ENCODE assay signal across 27 cellular contexts in the genomic region with DNA sequence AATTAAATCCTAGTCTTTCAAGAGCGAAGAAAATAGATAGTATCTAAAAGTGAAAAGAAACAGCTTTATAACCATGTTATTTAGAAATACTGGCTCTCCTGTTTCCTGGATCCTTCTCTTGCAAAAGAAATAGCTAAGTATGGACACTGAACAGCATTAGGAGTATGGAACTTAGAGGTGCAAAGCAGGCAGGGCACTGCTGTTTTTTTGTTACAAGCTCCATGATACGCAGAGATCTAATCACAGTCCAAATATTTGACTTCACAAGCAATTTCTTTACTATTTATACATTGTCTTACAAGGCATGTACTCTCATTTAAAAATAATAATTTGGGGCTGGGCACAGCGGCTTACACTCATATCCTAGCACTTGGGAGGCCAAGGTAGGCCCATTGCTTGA. TPM values are rescaled to one million over a fixed set of nuclear protein-coding genes. Genes with fewer than 3 reads are reported as not detected.
A peak's percentile ranks its signal among the peaks of the same experiment; 100 is the strongest.
DNase-seq lines count a peak whose midpoint lies in the region; ATAC-seq and TF ChIP-seq lines count a peak whose summit lies in the region.
"Had no signal": no experiment of that assay in that cellular context is flagged by ENCODE, and none has a peak within 500 bp of the region (broad histone marks: within the 10 kb centered on the region; RNA-seq: fewer than 3 reads in every experiment).

No MANE protein-coding gene starts in this region.

- ATAC-seq in activated naive CD4-positive, alpha-beta T cell treated with anti-CD3 and anti-CD28 coated beads, Interleukin-2, amount 50 U/mL, for 72 hours, result no peak
- ATAC-seq in stimulated activated effector memory CD8-positive, alpha-beta T cell treated with anti-CD3 and anti-CD28 coated beads, Interleukin-12 subunit alpha, Interleukin-12 subunit beta, amount 100 ng/mL, for 72 hours, result no peak
- ATAC-seq in upper lobe of right lung, result no peak
- ATAC-seq: right cardiac atrium had no signal

- peak overlapping the region; percentile 80 for H3K27ac Mint-ChIP-seq in activated naive CD4-positive, alpha-beta T cell treated with anti-CD3 and anti-CD28 coated beads for 36 hours
- peak overlapping the region in 1 of 2 donors; percentile 77 for H3K27ac Mint-ChIP-seq in activated naive CD4-positive, alpha-beta T cell treated with anti-CD3 and anti-CD28 coated beads, Interleukin-2, amount 50 U/mL, for 72 hours
- peak overlapping the region; percentile 46 for H3K27ac Mint-ChIP-seq in activated naive CD8-positive, alpha-beta T cell treated with anti-CD3 and anti-CD28 coated beads for 36 hours
- H3K27ac Mint-ChIP-seq in stimulated activated effector memory CD8-positive, alpha-beta T cell treated with anti-CD3 and anti-CD28 coated beads, Interleukin-12 subunit alpha, Interleukin-12 subunit beta, amount 100 ng/mL, for 72 hours, result peak overlapping the region; percentile 58
- H3K27ac Mint-ChIP-seq in glutamatergic neuron (ENCODE audit: unreplicated experiment), result no peak overlapping the region
- H3K27ac Mint-ChIP-seq: nephron; stimulated activated naive B cell treated with anti-CD40 and anti-IgM and Interleukin-4, amounts not matched to agents 10 μg/mL and 1 μg/mL and 100 μg/mL, for 72 hours had no signal

- peak overlapping the region; percentile 60 for H3K4me2 ChIP-seq in Loucy (ENCODE audit: low read depth, low read length, poor library complexity, severe bottlenecking)

- peaks cover 71% of the 10 kb centered on the region for H4K20me1 ChIP-seq in Loucy (ENCODE audit: insufficient read depth, low read length, poor library complexity, severe bottlenecking)

- H3F3A ChIP-seq in Loucy (ENCODE audit: low read depth), result no peaks in the 10 kb centered on the region

- H3K9me3 ChIP-seq in Loucy (ENCODE audit: insufficient read depth, low read depth, low read length) (no peaks in the 10 kb centered on the region), upper lobe of right lung (no peaks in the 10 kb centered on the region)
- H3K9me3 ChIP-seq: breast epithelium, colonic mucosa, esophagus squamous epithelium, thoracic aorta had no signal

- no peak for DNase-seq in activated naive CD4-positive, alpha-beta T cell treated with anti-CD3 and anti-CD28 coated beads for 36 hours
- DNase-seq in activated naive CD4-positive, alpha-beta T cell treated with anti-CD3 and anti-CD28 coated beads, Interleukin-2, amount 50 U/mL, for 72 hours (ENCODE audit: low spot score in 2 of 2), result no peak
- DNase-seq in activated naive CD8-positive, alpha-beta T cell treated with anti-CD3 and anti-CD28 coated beads for 36 hours, result no peak
- no peak for DNase-seq in stimulated activated effector memory CD8-positive, alpha-beta T cell treated with anti-CD3 and anti-CD28 coated beads, Interleukin-12 subunit alpha, Interleukin-12 subunit beta, amount 100 ng/mL, for 72 hours (ENCODE audit: low spot score in 2 of 2)
- DNase-seq in upper lobe of right lung (no peak), glutamatergic neuron (no peak)
- DNase-seq in activated CD4-positive, CD25-positive, alpha-beta regulatory T cell (lab: John Stamatoyannopoulos, UW), result no peak
- DNase-seq: activated CD4-positive, alpha-beta T cell treated with anti-CD3 and anti-CD28 coated beads for 4 hours; activated CD8-positive, alpha-beta memory T cell treated with anti-CD3 and anti-CD28 coated beads, Interleukin-2, amount 50 U/mL, for 48 hours; activated gamma-delta T cell treated with Interleukin-2 at 50 U/mL for 16 hours; amniotic stem cell; Calu3; colonic mucosa; esophagus squamous epithelium; HCEC 1CT; NCI-H1105; NCI-H2081; NCI-H226; NCI-H774; right cardiac atrium; stimulated activated CD4-positive, alpha-beta T cell treated with anti-CD3 and anti-CD28 coated beads, Interleukin-4, amount 100 ng/mL, for 1 hour; stimulated activated naive B cell treated with anti-CD40 and anti-IgM and Interleukin-4, amounts not matched to agents 10 μg/mL and 1 μg/mL and 100 μg/mL, for 72 hours had no signal

- H3K4me3 Mint-ChIP-seq in activated naive CD4-positive, alpha-beta T cell treated with anti-CD3 and anti-CD28 coated beads for 36 hours, result no peak overlapping the region
- no peak overlapping the region for H3K4me3 Mint-ChIP-seq in activated naive CD8-positive, alpha-beta T cell treated with anti-CD3 and anti-CD28 coated beads for 36 hours
- no peak overlapping the region for H3K4me3 Mint-ChIP-seq in stimulated activated effector memory CD8-positive, alpha-beta T cell treated with anti-CD3 and anti-CD28 coated beads, Interleukin-12 subunit alpha, Interleukin-12 subunit beta, amount 100 ng/mL, for 72 hours
- H3K4me3 Mint-ChIP-seq in glutamatergic neuron (ENCODE audit: unreplicated experiment), result no peak overlapping the region
- H3K4me3 Mint-ChIP-seq: nephron; stimulated activated naive B cell treated with anti-CD40 and anti-IgM and Interleukin-4, amounts not matched to agents 10 μg/mL and 1 μg/mL and 100 μg/mL, for 72 hours had no signal

- no peaks in the 10 kb centered on the region for H3K9me3 Mint-ChIP-seq in activated naive CD4-positive, alpha-beta T cell treated with anti-CD3 and anti-CD28 coated beads for 36 hours
- H3K9me3 Mint-ChIP-seq in activated naive CD4-positive, alpha-beta T cell treated with anti-CD3 and anti-CD28 coated beads, Interleukin-2, amount 50 U/mL, for 72 hours, result no peaks in the 10 kb centered on the region
- no peaks in the 10 kb centered on the region for H3K9me3 Mint-ChIP-seq in activated naive CD8-positive, alpha-beta T cell treated with anti-CD3 and anti-CD28 coated beads for 36 hours
- H3K9me3 Mint-ChIP-seq in stimulated activated effector memory CD8-positive, alpha-beta T cell treated with anti-CD3 and anti-CD28 coated beads, Interleukin-12 subunit alpha, Interleukin-12 subunit beta, amount 100 ng/mL, for 72 hours, result no peaks in the 10 kb centered on the region
- no peaks in the 10 kb centered on the region for H3K9me3 Mint-ChIP-seq in glutamatergic neuron (ENCODE audit: unreplicated experiment)
- H3K9me3 Mint-ChIP-seq: nephron; stimulated activated naive B cell treated with anti-CD40 and anti-IgM and Interleukin-4, amounts not matched to agents 10 μg/mL and 1 μg/mL and 100 μg/mL, for 72 hours had no signal

- H3K36me3 Mint-ChIP-seq in activated naive CD4-positive, alpha-beta T cell treated with anti-CD3 and anti-CD28 coated beads for 36 hours (ENCODE audit: low read depth), result peaks cover 13% of the 10 kb centered on the region
- no peaks in the 10 kb centered on the region for H3K36me3 Mint-ChIP-seq in activated naive CD4-positive, alpha-beta T cell treated with anti-CD3 and anti-CD28 coated beads, Interleukin-2, amount 50 U/mL, for 72 hours
- peaks cover 14% of the 10 kb centered on the region for H3K36me3 Mint-ChIP-seq in activated naive CD8-positive, alpha-beta T cell treated with anti-CD3 and anti-CD28 coated beads for 36 hours
- peaks cover 57% of the 10 kb centered on the region for H3K36me3 Mint-ChIP-seq in stimulated activated effector memory CD8-positive, alpha-beta T cell treated with anti-CD3 and anti-CD28 coated beads, Interleukin-12 subunit alpha, Interleukin-12 subunit beta, amount 100 ng/mL, for 72 hours
- no peaks in the 10 kb centered on the region for H3K36me3 Mint-ChIP-seq in glutamatergic neuron (ENCODE audit: unreplicated experiment)

- no peak overlapping the region for H3K9ac ChIP-seq in Loucy (ENCODE audit: low read depth, low read length, poor library complexity, severe bottlenecking)
- H3K9ac ChIP-seq: BLaER1 treated with 17β-estradiol and CSF1 and Interleukin-3, amounts not matched to agents 10 nM and 100 nM had no signal

- no peak overlapping the region for H2AFZ ChIP-seq in Loucy (ENCODE audit: low read length)

- H3K9me2 ChIP-seq in Loucy (replicated peaks; ENCODE audit: low read depth, low read length), result no peaks in the 10 kb centered on the region

- H3K27ac ChIP-seq in upper lobe of right lung, result no peak overlapping the region
- H3K27ac ChIP-seq: colonic mucosa, esophagus squamous epithelium, thoracic aorta had no signal

- H3K27me3 ChIP-seq in Loucy (ENCODE audit: insufficient read depth, low read length, poor library complexity, severe bottlenecking) (no peaks in the 10 kb centered on the region), upper lobe of right lung (no peaks in the 10 kb centered on the region)
- H3K27me3 ChIP-seq: BLaER1 treated with 17β-estradiol and CSF1 and Interleukin-3, amounts not matched to agents 10 nM and 100 nM; breast epithelium; colonic mucosa; esophagus squamous epithelium had no signal

- H3K4me1 ChIP-seq in Loucy (ENCODE audit: insufficient read depth, low read length, poor library complexity, severe bottlenecking) (peaks cover 40% of the 10 kb centered on the region), upper lobe of right lung (peaks cover 11% of the 10 kb centered on the region)
- H3K4me1 ChIP-seq: colonic mucosa had no signal

- H3K27me3 Mint-ChIP-seq in activated naive CD4-positive, alpha-beta T cell treated with anti-CD3 and anti-CD28 coated beads for 36 hours (ENCODE audit: low read depth), result no peaks in the 10 kb centered on the region
- no peaks in the 10 kb centered on the region for H3K27me3 Mint-ChIP-seq in activated naive CD8-positive, alpha-beta T cell treated with anti-CD3 and anti-CD28 coated beads for 36 hours
- H3K27me3 Mint-ChIP-seq in glutamatergic neuron (ENCODE audit: unreplicated experiment), result no peaks in the 10 kb centered on the region
- H3K27me3 Mint-ChIP-seq: stimulated activated naive B cell treated with anti-CD40 and anti-IgM and Interleukin-4, amounts not matched to agents 10 μg/mL and 1 μg/mL and 100 μg/mL, for 72 hours had no signal

- H3K4me3 ChIP-seq in Loucy (ENCODE audit: low read length, poor library complexity, severe bottlenecking), result peak overlapping the region; percentile 31
- H3K4me3 ChIP-seq in upper lobe of right lung, result no peak overlapping the region
- H3K4me3 ChIP-seq: BLaER1 treated with 17β-estradiol and CSF1 and Interleukin-3, amounts not matched to agents 10 nM and 100 nM; breast epithelium; colonic mucosa; esophagus squamous epithelium; thoracic aorta had no signal

- CTCF ChIA-PET in activated naive CD4-positive, alpha-beta T cell treated with anti-CD3 and anti-CD28 coated beads for 36 hours (lab: Charles Lee), result interaction anchor here (0.6 to 2.1 kb wide), 5 partner anchors 11 to 343 kb away, joined by 3 to 9 read pairs (median 4); no protein-coding TSS in a partner anchor

- TF ChIP-seq CTCF in Loucy (conservative IDR thresholded peaks at IDR 0.05; ENCODE audit: low read length), result no peak
- no peak for TF ChIP-seq CTCF in upper lobe of right lung (IDR thresholded peaks at IDR 0.05)
- no peak for TF ChIP-seq CTCF in glutamatergic neuron (IDR thresholded peaks at IDR 0.05; ENCODE audit: partially characterized antibody, unreplicated experiment)

- H3K36me3 ChIP-seq in Loucy (ENCODE audit: insufficient read depth, low read length) (no peaks in the 10 kb centered on the region), upper lobe of right lung (no peaks in the 10 kb centered on the region)
- H3K36me3 ChIP-seq: breast epithelium, colonic mucosa, thoracic aorta had no signal

- intact Hi-C loops in activated naive CD4-positive, alpha-beta T cell treated with anti-CD3 and anti-CD28 coated beads for 36 hours (cut with micrococcal nuclease), result loop anchor here (1.0 kb wide), 2 partner anchors 8 to 30 kb away; no protein-coding TSS in a partner anchor
- intact Hi-C loops in upper lobe of right lung (cut with DNase I), result no loop called here

- H3K4me1 Mint-ChIP-seq in activated naive CD4-positive, alpha-beta T cell treated with anti-CD3 and anti-CD28 coated beads for 36 hours (ENCODE audit: low read depth), result peaks cover 53% of the 10 kb centered on the region
- peaks cover 43% of the 10 kb centered on the region for H3K4me1 Mint-ChIP-seq in activated naive CD8-positive, alpha-beta T cell treated with anti-CD3 and anti-CD28 coated beads for 36 hours
- H3K4me1 Mint-ChIP-seq in stimulated activated effector memory CD8-positive, alpha-beta T cell treated with anti-CD3 and anti-CD28 coated beads, Interleukin-12 subunit alpha, Interleukin-12 subunit beta, amount 100 ng/mL, for 72 hours, result peaks cover 52% of the 10 kb centered on the region
- H3K4me1 Mint-ChIP-seq in glutamatergic neuron (ENCODE audit: low read depth, unreplicated experiment), result peaks cover 2% of the 10 kb centered on the region

- peaks cover 93% of the 10 kb centered on the region for H3K79me2 ChIP-seq in Loucy (ENCODE audit: insufficient read depth, low read length)

RNA-seq across cellular contexts. Expression of a gene that starts 7.6 kb away (rescaled TPM):
- total RNA-seq in activated naive CD4-positive, alpha-beta T cell treated with anti-CD3 and anti-CD28 coated beads for 36 hours, result 10 to 100 TPM; 49.6 to 51.7 TPM
- 10 to 100 TPM; 44.6 to 51.3 TPM for total RNA-seq in activated naive CD4-positive, alpha-beta T cell treated with anti-CD3 and anti-CD28 coated beads, Interleukin-2, amount 50 U/mL, for 72 hours
- total RNA-seq in activated naive CD8-positive, alpha-beta T cell treated with anti-CD3 and anti-CD28 coated beads for 36 hours, result 10 to 100 TPM; 39.6 to 43.1 TPM
- total RNA-seq in upper lobe of right lung (67.6 TPM), glutamatergic neuron (ENCODE audit: unreplicated experiment) (67.5 TPM)
